Comparison of ENCODE assay signal across 1 cellular context in genomic region chr10:110522365-110522988, GRCh38.
TF ChIP-seq lines count a peak whose summit lies in the region.

No MANE protein-coding gene starts in this region.

TF ChIP-seq in HepG2, 621 proteins besides CTCF, POLR2A, EP300 and RAD21 (continued from another document):
- TF ChIP-seq ZUFSP (CRISPR knock-in tag; IDR thresholded peaks at IDR 0.05; ENCODE audit: borderline replicate concordance) (no peak), ZNF331 (CRISPR knock-in tag; IDR thresholded peaks at IDR 0.05) (no peak), TEAD3 (CRISPR knock-in tag; optimal IDR thresholded peaks at IDR 0.05; ENCODE audit: borderline replicate concordance) (no peak), MYPOP (CRISPR knock-in tag; IDR thresholded peaks at IDR 0.05) (no peak), ZNF18 (CRISPR knock-in tag; IDR thresholded peaks at IDR 0.05; ENCODE audit: insufficient replicate concordance) (no peak), ZNF720 (CRISPR knock-in tag; IDR thresholded peaks at IDR 0.05) (no peak), ZBTB4 (CRISPR knock-in tag; IDR thresholded peaks at IDR 0.05; ENCODE audit: borderline replicate concordance) (no peak)
